Comparison of ENCODE assay signal across 20 cellular contexts in the genomic region with DNA sequence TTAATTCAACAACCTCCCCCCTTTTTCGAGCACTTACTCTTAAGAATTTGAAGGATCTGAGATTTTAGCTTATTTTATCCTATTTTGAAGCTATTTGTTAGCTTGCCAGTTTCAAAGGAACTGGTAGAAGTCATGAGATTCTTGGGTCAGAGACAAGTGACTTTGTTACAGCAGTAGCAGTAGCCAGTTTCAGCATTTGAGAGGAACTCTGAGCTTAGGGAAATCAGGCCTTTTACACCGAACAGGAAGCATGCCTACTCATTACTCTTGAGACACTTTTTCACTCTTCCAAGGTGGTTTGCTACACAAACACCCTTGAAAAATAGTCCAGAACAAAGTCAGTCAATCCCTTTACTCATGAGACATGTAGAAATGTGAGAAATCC. TPM values are rescaled to one million over a fixed set of nuclear protein-coding genes. Genes with fewer than 3 reads are reported as not detected.
DNase-seq lines count a peak whose midpoint lies in the region; ATAC-seq and TF ChIP-seq lines count a peak whose summit lies in the region.
"Had no signal": no experiment of that assay in that cellular context is flagged by ENCODE, and none has a peak within 500 bp of the region (broad histone marks: within the 10 kb centered on the region; RNA-seq: fewer than 3 reads in every experiment).

No MANE protein-coding gene starts in this region.

- H3K4me2 ChIP-seq in neural progenitor cell: no peak overlapping the region

- POLR2A ChIA-PET in activated CD4-positive, alpha-beta memory T cell treated with anti-CD3 and anti-CD28 coated beads for 36 hours (lab: Charles Lee): no interaction called here

- H3K4me3 Mint-ChIP-seq in HFFc6: no peak overlapping the region
- no peak overlapping the region for H3K4me3 Mint-ChIP-seq in type B pancreatic cell
- no peak overlapping the region for H3K4me3 Mint-ChIP-seq in activated CD4-positive, alpha-beta memory T cell treated with anti-CD3 and anti-CD28 coated beads for 36 hours
- H3K4me3 Mint-ChIP-seq in neural progenitor cell: no peak overlapping the region
- H3K4me3 Mint-ChIP-seq: activated CD4-positive, alpha-beta T cell treated with anti-CD3 and anti-CD28 coated beads, Interleukin-2, amount 10 ng/mL, durations not matched to agents 7 days and 5 days; activated naive CD8-positive, alpha-beta T cell treated with anti-CD3 and anti-CD28 coated beads, Interleukin-2, amount 10 ng/mL, durations not matched to agents 7 days and 5 days; activated T-cell treated with anti-CD3 and anti-CD28 coated beads, Interleukin-2, amount 50 U/mL, for 24 hours; CD4-positive, alpha-beta memory T cell had no signal

- H4K20me1 ChIP-seq in neural progenitor cell (ENCODE audit: low read depth): no peaks in the 10 kb centered on the region

- H3K36me3 ChIP-seq in body of pancreas (replicated peaks in 1 of 2; ENCODE audit: insufficient read depth in 1 of 2, low read depth in 2 of 2) (no peaks in the 10 kb centered on the region), neural progenitor cell (no peaks in the 10 kb centered on the region)

- intact Hi-C loops in body of pancreas (cut with DNase I): no loop called here
- intact Hi-C loops in activated CD4-positive, alpha-beta memory T cell treated with anti-CD3 and anti-CD28 coated beads for 36 hours (cut with micrococcal nuclease): no loop called here

- peaks cover 20% of the 10 kb centered on the region for H3K4me1 Mint-ChIP-seq in HFFc6 (ENCODE audit: low read depth)
- no peaks in the 10 kb centered on the region for H3K4me1 Mint-ChIP-seq in type B pancreatic cell (ENCODE audit: unreplicated experiment)
- no peaks in the 10 kb centered on the region for H3K4me1 Mint-ChIP-seq in activated CD4-positive, alpha-beta memory T cell treated with anti-CD3 and anti-CD28 coated beads for 36 hours (ENCODE audit: low read depth)
- H3K4me1 Mint-ChIP-seq in neural progenitor cell: peaks cover 6% of the 10 kb centered on the region
- H3K4me1 Mint-ChIP-seq: activated CD4-positive, alpha-beta T cell treated with anti-CD3 and anti-CD28 coated beads, Interleukin-2, amount 10 ng/mL, durations not matched to agents 7 days and 5 days; CD4-positive, alpha-beta memory T cell had no signal

- H3F3A ChIP-seq in neural progenitor cell (ENCODE audit: low read depth): no peaks in the 10 kb centered on the region

- H3K9me3 ChIP-seq in body of pancreas (no peaks in the 10 kb centered on the region), neural progenitor cell (ENCODE audit: low read depth) (no peaks in the 10 kb centered on the region)

- TF ChIP-seq POLR2A in body of pancreas (IDR thresholded peaks at IDR 0.05): no peak

- H3K9me3 Mint-ChIP-seq in HFFc6 (no peaks in the 10 kb centered on the region), type B pancreatic cell (no peaks in the 10 kb centered on the region), neural progenitor cell (no peaks in the 10 kb centered on the region)
- H3K9me3 Mint-ChIP-seq in activated CD4-positive, alpha-beta memory T cell treated with anti-CD3 and anti-CD28 coated beads for 36 hours: no peaks in the 10 kb centered on the region
- H3K9me3 Mint-ChIP-seq: activated CD4-positive, alpha-beta T cell treated with anti-CD3 and anti-CD28 coated beads, Interleukin-2, amount 10 ng/mL, durations not matched to agents 7 days and 5 days; activated naive CD8-positive, alpha-beta T cell treated with anti-CD3 and anti-CD28 coated beads, Interleukin-2, amount 10 ng/mL, durations not matched to agents 7 days and 5 days; activated T-cell treated with anti-CD3 and anti-CD28 coated beads, Interleukin-2, amount 50 U/mL, for 24 hours; CD4-positive, alpha-beta memory T cell had no signal

- ATAC-seq in body of pancreas: peak; percentile 39
- ATAC-seq in left lobe of liver: peak; percentile 52

- no peak overlapping the region for H2AFZ ChIP-seq in neural progenitor cell (replicated peaks)

- TF ChIP-seq CTCF in HFFc6 (IDR thresholded peaks at IDR 0.05) (no peak), body of pancreas (IDR thresholded peaks at IDR 0.05) (no peak), type B pancreatic cell (conservative IDR thresholded peaks at IDR 0.05) (no peak), neural progenitor cell (IDR thresholded peaks at IDR 0.05) (no peak)

- no peaks in the 10 kb centered on the region for H3K79me2 ChIP-seq in neural progenitor cell (ENCODE audit: low read depth)

- H3K36me3 Mint-ChIP-seq in HFFc6 (ENCODE audit: low read depth): no peaks in the 10 kb centered on the region
- H3K36me3 Mint-ChIP-seq in type B pancreatic cell: no peaks in the 10 kb centered on the region
- H3K36me3 Mint-ChIP-seq in activated CD4-positive, alpha-beta memory T cell treated with anti-CD3 and anti-CD28 coated beads for 36 hours: no peaks in the 10 kb centered on the region
- no peaks in the 10 kb centered on the region for H3K36me3 Mint-ChIP-seq in neural progenitor cell
- H3K36me3 Mint-ChIP-seq: activated naive CD8-positive, alpha-beta T cell treated with anti-CD3 and anti-CD28 coated beads, Interleukin-2, amount 10 ng/mL, durations not matched to agents 7 days and 5 days; CD4-positive, alpha-beta memory T cell had no signal

- H3K27ac ChIP-seq in body of pancreas: peak overlapping the region; percentile 85 to 97 (median 92)
- H3K27ac ChIP-seq in neural progenitor cell: no peak overlapping the region
- H3K27ac ChIP-seq: dorsolateral prefrontal cortex had no signal

- in situ Hi-C loops in KBM-7 (cut with MboI; ENCODE audit: low pct_unique_long_range_greater_than_20kb, low sequenced_read_pairs): no loop called here

- CTCF ChIA-PET in activated CD4-positive, alpha-beta memory T cell treated with anti-CD3 and anti-CD28 coated beads for 36 hours (lab: Charles Lee): no interaction called here

- H3K27me3 ChIP-seq in body of pancreas: no peaks in the 10 kb centered on the region
- H3K27me3 ChIP-seq in neural progenitor cell: no peaks in the 10 kb centered on the region

- H3K27ac Mint-ChIP-seq in HFFc6 (peak overlapping the region; percentile 23; the same call in 1 of the 2 replicates), type B pancreatic cell (peak overlapping the region; percentile 72), neural progenitor cell (no peak overlapping the region)
- no peak overlapping the region for H3K27ac Mint-ChIP-seq in activated CD4-positive, alpha-beta memory T cell treated with anti-CD3 and anti-CD28 coated beads for 36 hours
- H3K27ac Mint-ChIP-seq: activated CD4-positive, alpha-beta T cell treated with anti-CD3 and anti-CD28 coated beads, Interleukin-2, amount 10 ng/mL, durations not matched to agents 7 days and 5 days; activated naive CD8-positive, alpha-beta T cell treated with anti-CD3 and anti-CD28 coated beads, Interleukin-2, amount 10 ng/mL, durations not matched to agents 7 days and 5 days; activated T-cell treated with anti-CD3 and anti-CD28 coated beads, Interleukin-2, amount 50 U/mL, for 24 hours; CD4-positive, alpha-beta memory T cell had no signal

- 24 to 30% methylated on average over 2 of the region's 2 CpGs for WGBS in body of pancreas, 2 donors

- H3K4me1 ChIP-seq in body of pancreas: peaks cover 74% of the 10 kb centered on the region
- H3K4me1 ChIP-seq in neural progenitor cell: no peaks in the 10 kb centered on the region

- H3K27me3 Mint-ChIP-seq in HFFc6 (ENCODE audit: insufficient read depth) (no peaks in the 10 kb centered on the region; the same call in 1 of the 2 replicates), type B pancreatic cell (no peaks in the 10 kb centered on the region), neural progenitor cell (ENCODE audit: insufficient read depth, low read depth) (no peaks in the 10 kb centered on the region)
- H3K27me3 Mint-ChIP-seq in activated CD4-positive, alpha-beta memory T cell treated with anti-CD3 and anti-CD28 coated beads for 36 hours: peaks cover 11% of the 10 kb centered on the region

- DNase-seq in HFFc6: no peak
- no peak for DNase-seq in body of pancreas
- no peak for DNase-seq in left lobe of liver (ENCODE audit: low spot score)
- DNase-seq in type B pancreatic cell (ENCODE audit: extremely low spot score, unreplicated experiment): no peak
- DNase-seq in activated CD4-positive, alpha-beta memory T cell treated with anti-CD3 and anti-CD28 coated beads for 36 hours: no peak
- no peak for DNase-seq in KBM-7
- no peak for DNase-seq in neural progenitor cell (ENCODE audit: low spot score)
- DNase-seq: activated CD4-positive, alpha-beta T cell treated with anti-CD3 and anti-CD28 coated beads, Interleukin-2, amount 10 ng/mL, durations not matched to agents 7 days and 5 days; activated naive CD8-positive, alpha-beta T cell treated with anti-CD3 and anti-CD28 coated beads, Interleukin-2, amount 10 ng/mL, durations not matched to agents 7 days and 5 days; activated T-cell treated with anti-CD3 and anti-CD28 coated beads, Interleukin-2, amount 50 U/mL, for 24 hours; CD4-positive, alpha-beta memory T cell; dorsolateral prefrontal cortex; GF-D8; GOT3; KG1; NCI-H187 treated with DMSO at 0.1 percent for 48 hours; NCI-H774; stimulated activated CD4-positive, alpha-beta T cell treated with anti-CD3 and anti-CD28 coated beads, Interleukin-1b, Interleukin-23, amount 100 ng/mL, for 48 hours; trophoblast cell had no signal

- H3K9ac ChIP-seq in neural progenitor cell: no peak overlapping the region

- H3K4me3 ChIP-seq in body of pancreas (no peak overlapping the region), neural progenitor cell (no peak overlapping the region)
- H3K4me3 ChIP-seq: dorsolateral prefrontal cortex had no signal

RNA-seq across cellular contexts. Expression of gene TM4SF1, which starts 24.5 kb away (rescaled TPM):
- total RNA-seq in HFFc6 (2021; fragmentation: NEBNext Ultra II Directional; extraction: Animal tissue kit (Norgen Biotek cat#: 25700)): 10 to 100 TPM in 4 of 6 experiments, 1 to 10 TPM in 2; 6.5 to 80.1 (median 74.8) TPM
- total RNA-seq in body of pancreas (100 to 1,000 TPM; 104 to 168 TPM), left lobe of liver (9.6 TPM), type B pancreatic cell (ENCODE audit: low replicate concordance) (39.4 and 82.3 TPM in 2 replicates), neural progenitor cell (ENCODE audit: low replicate concordance) (not detected in 2 replicates)
- under 1 TPM; 0.83 to 0.92 TPM for total RNA-seq in activated CD4-positive, alpha-beta memory T cell treated with anti-CD3 and anti-CD28 coated beads for 36 hours
- total RNA-seq: activated CD4-positive, alpha-beta T cell treated with anti-CD3 and anti-CD28 coated beads, Interleukin-2, amount 10 ng/mL, durations not matched to agents 7 days and 5 days; activated naive CD8-positive, alpha-beta T cell treated with anti-CD3 and anti-CD28 coated beads, Interleukin-2, amount 10 ng/mL, durations not matched to agents 7 days and 5 days; CD4-positive, alpha-beta memory T cell; T-helper 2 cell treated with Interferon-gamma antibody and Interleukin-4, amounts not matched to agents 100 ng/mL and 5 ng/mL, for 36 hours had no signal

Comparison
In these comparisons a context has a peak if more than half of its experiments do, and no peak if none do; other contexts are left out.
1. H3K27ac Mint-ChIP-seq: peak in HFFc6 (single experiment) and type B pancreatic cell (single experiment); none in activated CD4-positive, alpha-beta memory T cell treated with anti-CD3 and anti-CD28 coated beads for 36 hours (single experiment) and neural progenitor cell (single experiment).